In the genomic region with DNA sequence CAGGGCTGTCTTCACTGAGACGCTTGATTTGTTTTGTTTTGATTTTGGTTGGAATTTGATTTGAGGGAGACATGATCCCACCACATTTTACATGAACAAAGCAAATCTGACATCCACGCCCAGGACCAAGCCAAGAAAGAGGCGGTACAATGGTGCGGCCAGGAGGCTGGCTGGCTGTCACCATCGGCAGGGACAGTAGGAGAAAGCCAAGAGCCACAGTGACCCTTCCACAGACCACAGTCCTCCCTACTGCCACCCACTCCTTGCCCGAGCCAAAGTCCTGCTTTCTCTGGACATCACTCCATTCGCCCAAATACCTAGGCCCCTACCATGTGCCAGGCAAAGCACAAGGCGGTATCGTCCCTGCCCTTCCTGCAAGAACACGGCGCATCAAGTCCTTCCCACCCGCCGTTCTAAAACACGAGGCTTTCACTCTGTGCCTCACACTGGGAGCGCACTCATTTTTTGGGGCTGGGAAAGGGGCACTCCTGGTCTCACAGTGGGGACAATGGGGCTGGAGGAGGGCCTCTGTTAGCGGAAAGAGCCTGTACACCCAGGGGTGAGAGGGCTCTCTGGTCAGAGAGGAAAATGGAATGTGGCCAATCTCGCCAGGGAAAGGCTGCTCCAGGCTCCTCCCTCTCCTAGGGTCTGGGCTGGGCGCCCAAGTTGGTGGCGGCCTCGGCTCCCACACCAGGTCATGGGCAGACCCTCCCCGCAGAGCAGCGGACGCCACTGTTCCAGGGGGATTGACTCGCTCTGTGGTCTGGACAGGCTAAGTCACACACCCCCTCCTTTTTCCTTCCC, we compare ENCODE assay signal across 1 cellular context.
TF ChIP-seq lines count a peak whose summit lies in the region.

No MANE protein-coding gene starts in this region.

TF ChIP-seq in H1, 55 proteins besides CTCF, POLR2A, EP300 and RAD21:
- TF ChIP-seq ASH2L (IDR thresholded peaks at IDR 0.05; ENCODE audit: low read length) (peak; percentile 11), CTBP2 (IDR thresholded peaks at IDR 0.05; ENCODE audit: borderline replicate concordance, insufficient read depth, insufficient read length, low read length) (no peak), CHD2 (IDR thresholded peaks at IDR 0.05; ENCODE audit: low read length) (no peak), RBBP5 (IDR thresholded peaks at IDR 0.05; ENCODE audit: borderline replicate concordance, low read depth, low read length) (0 out of 2 replicates have a peak, but pooled peaks have one; percentile 12)
